Comparison of ENCODE assay signal across 21 cellular contexts in genomic region chr13:109725297-109725696, GRCh38.
"Had no signal": no experiment of that assay in that cellular context is flagged by ENCODE, and none has a peak within 500 bp of the region (broad histone marks: within the 10 kb centered on the region; RNA-seq: fewer than 3 reads in every experiment).

No MANE protein-coding gene starts in this region.

- H3K36me3 ChIP-seq: adrenal gland, heart left ventricle, right lobe of liver, spleen had no signal

- ATAC-seq: left colon; mucosa of descending colon; naive thymus-derived CD8-positive, alpha-beta T cell; psoas muscle; stimulated activated naive B cell treated with anti-CD40 and anti-IgM and Interleukin-4, amounts not matched to agents 10 μg/mL and 1 μg/mL and 100 μg/mL, for 72 hours had no signal

- H3K27ac ChIP-seq: adrenal gland, coronary artery, heart left ventricle, psoas muscle, right lobe of liver, spleen had no signal

- H3K4me3 ChIP-seq: adrenal gland, coronary artery, heart left ventricle, mucosa of descending colon, psoas muscle, right lobe of liver, spleen had no signal

- H3K4me1 ChIP-seq: psoas muscle had no signal

- DNase-seq: activated CD4-positive, alpha-beta T cell treated with anti-CD3 and anti-CD28 coated beads, Interleukin-2, amount 10 ng/mL, durations not matched to agents 7 days and 5 days; activated CD4-positive, CD25-positive, alpha-beta regulatory T cell; activated naive CD4-positive, alpha-beta T cell treated with anti-CD3 and anti-CD28 coated beads, Interleukin-2, amount 50 U/mL, for 16 hours; activated T-cell treated with anti-CD3 and anti-CD28 coated beads, Interleukin-2, amount 50 U/mL, for 1 hour; adrenal gland; central memory CD4-positive, alpha-beta T cell; effector CD4-positive, alpha-beta T cell; heart left ventricle; left colon; mammary epithelial cell; mucosa of descending colon; naive thymus-derived CD8-positive, alpha-beta T cell; occipital lobe; psoas muscle; spleen; stimulated activated CD4-positive, alpha-beta T cell treated with anti-CD3 and anti-CD28 coated beads, Interleukin-2, amount 100 ng/mL, for 24 hours; stimulated activated naive B cell treated with anti-CD40 and anti-IgM and Interleukin-4, amounts not matched to agents 10 μg/mL and 1 μg/mL and 100 μg/mL, for 72 hours; T1000; trophoblast cell had no signal

- H3K27me3 ChIP-seq: adrenal gland, right lobe of liver had no signal

- H3K9me3 ChIP-seq: adrenal gland, heart left ventricle, mucosa of descending colon, psoas muscle, right lobe of liver, spleen had no signal
